Comparison of ENCODE assay signal across 11 cellular contexts in the genomic region with DNA sequence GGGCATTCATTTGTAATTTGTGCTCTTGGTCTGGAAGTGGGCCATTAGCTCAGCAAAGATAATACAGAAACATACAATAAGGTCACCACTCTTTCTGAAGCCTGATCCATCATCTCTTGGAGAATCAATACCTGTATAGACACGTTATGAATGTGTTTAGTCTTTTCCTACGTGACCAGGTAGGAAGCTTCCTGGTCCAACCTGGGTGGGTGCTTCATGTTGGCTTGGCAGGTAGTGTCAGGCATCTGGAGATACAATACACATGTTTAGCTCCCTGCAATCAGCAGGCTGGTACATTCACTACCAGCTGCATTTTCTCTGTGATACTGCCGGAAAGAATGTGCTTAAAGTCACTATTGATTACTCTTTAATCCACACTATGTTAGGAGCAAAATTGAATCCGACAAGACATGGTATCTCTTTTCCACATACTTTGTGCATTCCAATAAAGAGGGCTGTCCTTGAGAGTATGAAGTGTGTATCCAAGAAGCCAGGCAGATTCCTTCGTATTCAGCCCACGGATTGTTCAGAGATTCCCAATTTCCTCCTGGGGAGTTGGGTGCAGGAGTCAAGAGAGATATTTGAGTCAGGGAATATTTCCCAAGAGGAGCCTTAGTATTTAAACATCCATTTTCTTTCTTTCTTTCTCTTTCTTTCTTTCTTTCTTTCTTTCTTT. TPM values are rescaled to one million over a fixed set of nuclear protein-coding genes. Genes with fewer than 3 reads are reported as not detected.
DNase-seq lines count a peak whose midpoint lies in the region; ATAC-seq lines count a peak whose summit lies in the region.
"Had no signal": no experiment of that assay in that cellular context is flagged by ENCODE, and none has a peak within 500 bp of the region (broad histone marks: within the 10 kb centered on the region; RNA-seq: fewer than 3 reads in every experiment).

No MANE protein-coding gene starts in this region.

- no peak overlapping the region for H3K4me3 Mint-ChIP-seq in activated naive CD8-positive, alpha-beta T cell treated with anti-CD3 and anti-CD28 coated beads for 36 hours
- H3K4me3 Mint-ChIP-seq in stimulated activated memory B cell treated with anti-CD40 and anti-IgM and Interleukin-4, amounts not matched to agents 10 μg/mL and 1 μg/mL and 100 μg/mL, for 72 hours, result no peak overlapping the region
- H3K4me3 Mint-ChIP-seq: memory B cell had no signal

- H3K9me3 Mint-ChIP-seq in activated naive CD8-positive, alpha-beta T cell treated with anti-CD3 and anti-CD28 coated beads for 36 hours, result no peaks in the 10 kb centered on the region
- H3K9me3 Mint-ChIP-seq in stimulated activated memory B cell treated with anti-CD40 and anti-IgM and Interleukin-4, amounts not matched to agents 10 μg/mL and 1 μg/mL and 100 μg/mL, for 72 hours, result no peaks in the 10 kb centered on the region
- H3K9me3 Mint-ChIP-seq: memory B cell had no signal

- ATAC-seq in stimulated activated memory B cell treated with anti-CD40 and anti-IgM and Interleukin-4, amounts not matched to agents 10 μg/mL and 1 μg/mL and 100 μg/mL, for 72 hours, result no peak
- ATAC-seq: Panc1 had no signal

- peaks cover 38% of the 10 kb centered on the region for H3K4me1 Mint-ChIP-seq in activated naive CD8-positive, alpha-beta T cell treated with anti-CD3 and anti-CD28 coated beads for 36 hours
- peaks cover 30% of the 10 kb centered on the region for H3K4me1 Mint-ChIP-seq in stimulated activated memory B cell treated with anti-CD40 and anti-IgM and Interleukin-4, amounts not matched to agents 10 μg/mL and 1 μg/mL and 100 μg/mL, for 72 hours

- peak overlapping the region; percentile 85 for H3K27ac Mint-ChIP-seq in activated naive CD8-positive, alpha-beta T cell treated with anti-CD3 and anti-CD28 coated beads for 36 hours
- H3K27ac Mint-ChIP-seq in stimulated activated memory B cell treated with anti-CD40 and anti-IgM and Interleukin-4, amounts not matched to agents 10 μg/mL and 1 μg/mL and 100 μg/mL, for 72 hours, result peak overlapping the region; percentile 44
- H3K27ac Mint-ChIP-seq: memory B cell had no signal

- peaks cover 9% of the 10 kb centered on the region for H3K27me3 Mint-ChIP-seq in activated naive CD8-positive, alpha-beta T cell treated with anti-CD3 and anti-CD28 coated beads for 36 hours
- no peaks in the 10 kb centered on the region for H3K27me3 Mint-ChIP-seq in stimulated activated memory B cell treated with anti-CD40 and anti-IgM and Interleukin-4, amounts not matched to agents 10 μg/mL and 1 μg/mL and 100 μg/mL, for 72 hours
- H3K27me3 Mint-ChIP-seq: memory B cell had no signal

- peaks cover 6% of the 10 kb centered on the region for H3K36me3 Mint-ChIP-seq in activated naive CD8-positive, alpha-beta T cell treated with anti-CD3 and anti-CD28 coated beads for 36 hours
- no peaks in the 10 kb centered on the region for H3K36me3 Mint-ChIP-seq in stimulated activated memory B cell treated with anti-CD40 and anti-IgM and Interleukin-4, amounts not matched to agents 10 μg/mL and 1 μg/mL and 100 μg/mL, for 72 hours
- H3K36me3 Mint-ChIP-seq: memory B cell had no signal

- DNase-seq in EH (ENCODE audit: low read depth) (peak; percentile 57), fibroblast of gingiva (ENCODE audit: low read depth) (peak; percentile 92), RKO (ENCODE audit: low spot score) (no peak), SKM-1 treated with dmso at 0.1 percent for 144 hours (lab: John Stamatoyannopoulos, UW; ENCODE audit: unreplicated experiment) (no peak), cerebellar nuclear complex (lab: John Stamatoyannopoulos, UW) (no peak)
- no peak for DNase-seq in activated naive CD8-positive, alpha-beta T cell treated with anti-CD3 and anti-CD28 coated beads for 36 hours
- DNase-seq: DMS153, hypothalamus had no signal

RNA-seq across cellular contexts. Expression of a gene that starts 49.9 kb away (rescaled TPM):
- total RNA-seq in activated naive CD8-positive, alpha-beta T cell treated with anti-CD3 and anti-CD28 coated beads for 36 hours, result 10 to 100 TPM; 54.9 to 56.5 TPM

RNA-seq across cellular contexts. Expression of a gene that starts 52.9 kb away (rescaled TPM):
- total RNA-seq in activated naive CD8-positive, alpha-beta T cell treated with anti-CD3 and anti-CD28 coated beads for 36 hours, result 10 to 100 TPM; 42.1 to 45.5 TPM

Comparison
In these comparisons a context has a peak if more than half of its experiments do, and no peak if none do; other contexts are left out.
1. DNase-seq: peak in EH (single experiment) and fibroblast of gingiva (single experiment); none in activated naive CD8-positive, alpha-beta T cell treated with anti-CD3 and anti-CD28 coated beads for 36 hours (single experiment), RKO (single experiment), SKM-1 treated with dmso at 0.1 percent for 144 hours (single experiment) and cerebellar nuclear complex (0 of 2).